In genomic region chr6:45677381-45677992, GRCh38 we compare ENCODE assay signal across 8 cellular contexts.
A peak's percentile ranks its signal among the peaks of the same experiment; 100 is the strongest.
DNase-seq lines count a peak whose midpoint lies in the region; ATAC-seq and TF ChIP-seq lines count a peak whose summit lies in the region.

No MANE protein-coding gene starts in this region.

- H3K27me3 ChIP-seq in Loucy (ENCODE audit: insufficient read depth, low read length, poor library complexity, severe bottlenecking): no peaks in the 10 kb centered on the region

- H3K9me2 ChIP-seq in Loucy (replicated peaks; ENCODE audit: low read depth, low read length): no peaks in the 10 kb centered on the region

- peaks cover 27% of the 10 kb centered on the region for H3K4me1 ChIP-seq in Loucy (ENCODE audit: insufficient read depth, low read length, poor library complexity, severe bottlenecking)

- H3K36me3 ChIP-seq in Loucy (ENCODE audit: insufficient read depth, low read length): no peaks in the 10 kb centered on the region

- peaks cover 6% of the 10 kb centered on the region for H3F3A ChIP-seq in Loucy (ENCODE audit: low read depth)

- DNase-seq in activated T-cell treated with anti-CD3 and anti-CD28 coated beads for 1 hour (ENCODE audit: low read depth) (peak; percentile 16), head of caudate nucleus (peak in 32 of 42 donors; percentile 17 to 68 (median 44)), NCI-H2081 treated with DMSO at 0.1 percent for 48 hours (lab: John Stamatoyannopoulos, UW) (no peak), NCI-H1436 (lab: John Stamatoyannopoulos, UW) (no peak)
- DNase-seq in stimulated activated CD4-positive, alpha-beta T cell treated with anti-CD3 and anti-CD28 coated beads, Interleukin-15, amount 100 ng/mL, for 48 hours (ENCODE audit: low read depth in 2 of 2): peak; percentile 20 to 22

- H3K9me3 ChIP-seq in Loucy (ENCODE audit: insufficient read depth, low read depth, low read length): 0 out of 2 replicates have a peak, but pooled peaks cover 5% of the 10 kb centered on the region

- intact Hi-C loops in head of caudate nucleus (cut with DNase I): no loop called here

- H4K20me1 ChIP-seq in Loucy (ENCODE audit: insufficient read depth, low read length, poor library complexity, severe bottlenecking): no peaks in the 10 kb centered on the region

- H3K9ac ChIP-seq in Loucy (ENCODE audit: low read depth, low read length, poor library complexity, severe bottlenecking): peak overlapping the region; percentile 45

- peak overlapping the region; percentile 64 for H3K4me3 ChIP-seq in Loucy (ENCODE audit: low read length, poor library complexity, severe bottlenecking)

- peak overlapping the region; percentile 90 for H3K4me2 ChIP-seq in Loucy (ENCODE audit: low read depth, low read length, poor library complexity, severe bottlenecking)

- no peak overlapping the region for H2AFZ ChIP-seq in Loucy (ENCODE audit: low read length)

- no peaks in the 10 kb centered on the region for H3K79me2 ChIP-seq in Loucy (ENCODE audit: insufficient read depth, low read length)

- ATAC-seq in GM18499 (IDR thresholded peaks at IDR 0.05; ENCODE audit: insufficient read depth, unreplicated experiment) (peak; percentile 34), GM21786 (IDR thresholded peaks at IDR 0.05; ENCODE audit: unreplicated experiment) (peak; percentile 48)

- TF ChIP-seq CTCF in Loucy (conservative IDR thresholded peaks at IDR 0.05; ENCODE audit: low read length): no peak

Comparison
In these comparisons a context has a peak if more than half of its experiments do, and no peak if none do; other contexts are left out.
1. DNase-seq: peak in activated T-cell treated with anti-CD3 and anti-CD28 coated beads for 1 hour (single experiment), head of caudate nucleus (32 of 42) and stimulated activated CD4-positive, alpha-beta T cell treated with anti-CD3 and anti-CD28 coated beads, Interleukin-15, amount 100 ng/mL, for 48 hours (2 of 2); none in NCI-H2081 treated with DMSO at 0.1 percent for 48 hours (single experiment) and NCI-H1436 (single experiment).